ENCODE assay signal across 1 cellular context in genomic region chr17:72092710-72093322, GRCh38.
TF ChIP-seq lines count a peak whose summit lies in the region.

No MANE protein-coding gene starts in this region.

TF ChIP-seq in HepG2, 621 proteins besides CTCF, POLR2A, EP300 and RAD21 (continued from another document and continues in another):
- TF ChIP-seq, protein P1, sequence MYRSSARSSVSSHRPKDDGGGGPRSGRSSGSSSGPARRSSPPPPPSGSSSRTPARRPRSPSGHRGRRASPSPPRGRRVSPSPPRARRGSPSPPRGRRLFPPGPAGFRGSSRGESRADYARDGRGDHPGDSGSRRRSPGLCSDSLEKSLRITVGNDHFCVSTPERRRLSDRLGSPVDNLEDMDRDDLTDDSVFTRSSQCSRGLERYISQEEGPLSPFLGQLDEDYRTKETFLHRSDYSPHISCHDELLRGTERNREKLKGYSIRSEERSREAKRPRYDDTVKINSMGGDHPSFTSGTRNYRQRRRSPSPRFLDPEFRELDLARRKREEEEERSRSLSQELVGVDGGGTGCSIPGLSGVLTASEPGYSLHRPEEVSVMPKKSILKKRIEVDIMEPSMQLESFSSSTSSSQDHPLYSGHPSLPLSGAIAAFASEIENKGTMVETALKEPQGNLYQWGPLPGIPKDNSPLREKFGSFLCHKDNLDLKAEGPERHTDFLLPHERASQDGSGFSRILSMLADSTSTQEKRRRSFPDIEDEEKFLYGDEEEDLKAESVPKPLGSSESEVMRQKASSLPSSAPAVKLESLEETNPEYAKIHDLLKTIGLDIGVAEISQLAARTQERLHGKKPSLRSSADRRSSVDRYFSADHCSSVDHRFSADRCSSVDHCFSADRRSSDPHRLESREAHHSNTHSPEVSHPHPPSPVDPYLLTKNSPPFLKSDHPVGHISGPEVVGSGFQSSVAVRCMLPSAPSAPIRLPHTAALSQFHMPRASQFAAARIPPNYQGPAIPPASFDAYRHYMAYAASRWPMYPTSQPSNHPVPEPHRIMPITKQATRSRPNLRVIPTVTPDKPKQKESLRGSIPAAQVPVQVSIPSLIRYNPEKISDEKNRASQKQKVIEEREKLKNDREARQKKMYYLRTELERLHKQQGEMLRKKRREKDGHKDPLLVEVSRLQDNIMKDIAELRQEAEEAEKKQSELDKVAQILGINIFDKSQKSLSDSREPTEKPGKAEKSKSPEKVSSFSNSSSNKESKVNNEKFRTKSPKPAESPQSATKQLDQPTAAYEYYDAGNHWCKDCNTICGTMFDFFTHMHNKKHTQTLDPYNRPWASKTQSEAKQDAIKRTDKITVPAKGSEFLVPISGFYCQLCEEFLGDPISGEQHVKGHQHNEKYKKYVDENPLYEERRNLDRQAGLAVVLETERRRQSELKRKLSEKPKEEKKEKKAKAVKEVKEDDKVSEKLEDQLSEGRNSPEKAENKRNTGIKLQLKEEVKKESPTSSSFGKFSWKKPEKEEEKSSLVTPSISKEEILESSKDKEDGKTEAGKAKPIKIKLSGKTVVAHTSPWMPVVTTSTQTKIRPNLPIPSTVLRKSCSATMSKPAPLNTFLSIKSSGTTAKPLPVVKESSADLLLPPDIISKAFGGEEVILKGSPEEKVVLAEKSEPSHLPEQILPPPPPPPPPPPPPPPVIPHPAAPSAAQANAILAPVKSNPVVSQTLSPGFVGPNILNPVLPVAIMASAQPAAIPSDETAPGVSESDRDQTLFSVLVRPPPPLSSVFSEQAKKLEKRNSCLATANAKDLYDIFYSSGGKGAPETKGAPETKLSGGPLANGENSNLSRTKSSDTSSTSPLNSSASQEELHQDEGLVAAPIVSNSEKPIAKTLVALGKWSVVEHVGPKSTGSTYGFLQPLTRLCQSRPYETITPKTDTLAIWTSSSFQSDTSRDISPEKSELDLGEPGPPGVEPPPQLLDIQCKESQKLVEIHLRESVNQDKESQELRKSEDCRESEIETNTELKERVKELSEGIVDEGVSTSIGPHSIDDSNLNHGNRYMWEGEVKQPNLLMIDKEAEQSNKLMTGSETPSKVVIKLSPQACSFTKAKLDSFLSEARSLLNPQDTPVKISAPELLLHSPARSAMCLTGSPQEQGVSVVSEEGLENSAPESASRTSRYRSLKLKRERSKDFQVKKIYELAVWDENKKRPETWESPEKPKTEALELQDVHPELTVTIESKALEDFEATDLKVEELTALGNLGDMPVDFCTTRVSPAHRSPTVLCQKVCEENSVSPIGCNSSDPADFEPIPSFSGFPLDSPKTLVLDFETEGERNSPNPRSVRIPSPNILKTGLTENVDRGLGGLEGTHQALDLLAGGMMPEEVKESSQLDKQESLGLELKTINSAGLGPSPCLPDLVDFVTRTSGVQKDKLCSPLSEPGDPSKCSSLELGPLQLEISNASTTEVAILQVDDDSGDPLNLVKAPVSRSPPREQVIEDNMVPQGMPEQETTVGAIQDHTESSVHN (CRISPR knock-in tag; IDR thresholded peaks at IDR 0.05): no peak
- no peak for TF ChIP-seq BATF2 (CRISPR knock-in tag; IDR thresholded peaks at IDR 0.05)
- TF ChIP-seq, protein P2, sequence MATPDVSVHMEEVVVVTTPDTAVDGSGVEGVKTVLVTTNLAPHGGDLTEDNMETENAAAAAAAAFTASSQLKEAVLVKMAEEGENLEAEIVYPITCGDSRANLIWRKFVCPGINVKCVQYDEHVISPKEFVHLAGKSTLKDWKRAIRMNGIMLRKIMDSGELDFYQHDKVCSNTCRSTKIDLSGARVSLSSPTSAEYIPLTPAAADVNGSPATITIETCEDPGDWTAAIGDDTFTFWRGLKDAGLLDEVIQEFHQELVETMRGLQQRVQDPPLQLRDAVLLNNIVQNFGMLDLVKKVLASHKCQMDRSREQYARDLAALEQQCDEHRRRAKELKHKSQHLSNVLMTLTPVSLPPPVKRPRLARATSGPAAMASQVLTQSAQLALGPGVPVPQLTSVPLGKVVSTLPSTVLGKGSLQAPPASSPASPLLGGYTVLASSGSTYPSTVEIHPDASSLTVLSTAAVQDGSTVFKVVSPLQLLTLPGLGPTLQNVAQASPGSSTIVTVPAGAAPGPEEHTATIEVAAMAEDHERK (CRISPR knock-in tag; IDR thresholded peaks at IDR 0.05; ENCODE audit: low read depth): 0 out of 2 replicates have a peak, but pooled peaks have one; percentile 35
- no peak for TF ChIP-seq ZNF572 (CRISPR knock-in tag; IDR thresholded peaks at IDR 0.05)
- TF ChIP-seq REXO4 (CRISPR knock-in tag; IDR thresholded peaks at IDR 0.05; ENCODE audit: borderline replicate concordance): no peak
- no peak for TF ChIP-seq CHCHD3 (CRISPR knock-in tag; IDR thresholded peaks at IDR 0.05)
- no peak for TF ChIP-seq FOXA1 (IDR thresholded peaks at IDR 0.05)
- TF ChIP-seq FOXA1 (CRISPR knock-in tag; IDR thresholded peaks at IDR 0.05): peak; percentile 92
- TF ChIP-seq ATF3 (CRISPR knock-in tag; IDR thresholded peaks at IDR 0.05): no peak
- no peak for TF ChIP-seq ZNF563 (CRISPR knock-in tag; IDR thresholded peaks at IDR 0.05)
- TF ChIP-seq HNF4A (CRISPR knock-in tag; IDR thresholded peaks at IDR 0.05): peak; percentile 100
- no peak; the same call in 1 of the 2 replicates for TF ChIP-seq PRMT3 (CRISPR knock-in tag; IDR thresholded peaks at IDR 0.05; ENCODE audit: borderline replicate concordance, low read depth)
- TF ChIP-seq ZIK1 (CRISPR knock-in tag; IDR thresholded peaks at IDR 0.05; ENCODE audit: borderline replicate concordance, low read depth): 0 out of 2 replicates have a peak, but pooled peaks have one; percentile 25
- no peak; the same call in 2 of the 3 replicates for TF ChIP-seq MXI1 (IDR thresholded peaks at IDR 0.05; ENCODE audit: borderline replicate concordance, low read depth, low read length)
- TF ChIP-seq SALL2 (CRISPR knock-in tag; IDR thresholded peaks at IDR 0.05): no peak
- peak; percentile 80 for TF ChIP-seq MXD4 (CRISPR knock-in tag; IDR thresholded peaks at IDR 0.05)
- TF ChIP-seq ZNF296 (CRISPR knock-in tag; conservative IDR thresholded peaks at IDR 0.05): no peak
- TF ChIP-seq RERE (CRISPR knock-in tag; IDR thresholded peaks at IDR 0.05; ENCODE audit: low read depth): peak; percentile 89
- no peak for TF ChIP-seq NFRKB (IDR thresholded peaks at IDR 0.05)
- peak; percentile 84 for TF ChIP-seq ZEB1 (IDR thresholded peaks at IDR 0.05; ENCODE audit: insufficient replicate concordance, low read depth)
- TF ChIP-seq HOXA5 (CRISPR knock-in tag; IDR thresholded peaks at IDR 0.05): peak; percentile 87; the same call in 1 of the 2 replicates
- TF ChIP-seq NFAT5 (CRISPR knock-in tag; IDR thresholded peaks at IDR 0.05): no peak
- TF ChIP-seq ZNF670 (CRISPR knock-in tag; IDR thresholded peaks at IDR 0.05; ENCODE audit: borderline replicate concordance): no peak
- TF ChIP-seq KAT8 (CRISPR knock-in tag; IDR thresholded peaks at IDR 0.05): peak; percentile 89
- TF ChIP-seq GFI1 (CRISPR knock-in tag; IDR thresholded peaks at IDR 0.05; ENCODE audit: borderline replicate concordance): peak; percentile 99
- no peak for TF ChIP-seq ZNF562 (CRISPR knock-in tag; IDR thresholded peaks at IDR 0.05; ENCODE audit: borderline replicate concordance)
- TF ChIP-seq ZNF12 (CRISPR knock-in tag; IDR thresholded peaks at IDR 0.05): no peak; the same call in 1 of the 2 replicates
- no peak for TF ChIP-seq MAF1 (CRISPR knock-in tag; IDR thresholded peaks at IDR 0.05; ENCODE audit: borderline replicate concordance)
- no peak for TF ChIP-seq PCBP2 (optimal IDR thresholded peaks at IDR 0.05; ENCODE audit: low read depth, low read length, poor library complexity, severe bottlenecking)
